In the genomic region with DNA sequence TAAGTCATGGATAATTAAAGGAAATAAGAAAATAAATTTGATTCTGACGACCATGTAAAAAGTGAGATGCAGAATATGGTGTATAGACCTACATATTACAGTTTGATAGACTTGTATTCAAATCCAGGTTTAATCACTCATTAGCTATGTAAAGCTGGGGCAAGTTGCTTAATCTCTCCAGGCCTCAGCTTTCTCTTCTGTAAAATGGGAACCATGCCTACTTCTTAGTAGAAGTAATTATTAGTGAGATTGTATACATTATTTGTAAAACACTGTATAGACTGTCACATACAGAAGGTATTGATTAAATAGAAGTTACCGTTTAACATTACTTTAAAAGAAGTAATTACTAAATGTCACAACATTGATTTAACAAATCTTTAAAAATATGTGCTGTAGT, we compare ENCODE assay signal across 11 cellular contexts.
"Had no signal": no experiment of that assay in that cellular context is flagged by ENCODE, and none has a peak within 500 bp of the region (broad histone marks: within the 10 kb centered on the region; RNA-seq: fewer than 3 reads in every experiment).

No MANE protein-coding gene starts in this region.

- H3K9me3 ChIP-seq: HAP-1 had no signal

- H3K27ac ChIP-seq: GM23248 had no signal

- H3K4me1 ChIP-seq: HAP-1 had no signal

- DNase-seq: GM23248, GOT3, H7, H9, HCEC 1CT, HFFc6 had no signal

- H3K9ac ChIP-seq: GM23248 had no signal

- H3K4me2 ChIP-seq: GM23338 had no signal

- H3K4me3 ChIP-seq: GM23248, GM23338, HAP-1 had no signal

- H3K36me3 ChIP-seq: HAP-1 had no signal

- ATAC-seq: GM23338, HCT116 had no signal

- H2AFZ ChIP-seq: GM23248, GM23338 had no signal

- FAIRE-seq: H1, H54 had no signal
